Comparison of ENCODE assay signal across 9 cellular contexts in genomic region chr22:50242406-50242949, GRCh38. TPM values are rescaled to one million over a fixed set of nuclear protein-coding genes. Genes with fewer than 3 reads are reported as not detected.
A peak's percentile ranks its signal among the peaks of the same experiment; 100 is the strongest.
DNase-seq lines count a peak whose midpoint lies in the region; ATAC-seq and TF ChIP-seq lines count a peak whose summit lies in the region.
"Had no signal": no experiment of that assay in that cellular context is flagged by ENCODE, and none has a peak within 500 bp of the region (broad histone marks: within the 10 kb centered on the region; RNA-seq: fewer than 3 reads in every experiment).

No MANE protein-coding gene starts in this region.

- H3K4me3 ChIP-seq in fibroblast of villous mesenchyme (ENCODE audit: low read depth, low read length) (peak overlapping the region; percentile 94), stomach (peak overlapping the region; percentile 83 to 97 (median 92)), adrenal gland (peak overlapping the region in 1 of 4 donors; percentile 24)

- TF ChIP-seq POLR2A in stomach (IDR thresholded peaks at IDR 0.05) (no peak), adrenal gland (IDR thresholded peaks at IDR 0.05) (no peak)

- DNase-seq in T-helper 1 cell, result no peak
- no peak for DNase-seq in T-cell
- peak; percentile 23 for DNase-seq in fibroblast of villous mesenchyme (ENCODE audit: low read depth)
- DNase-seq in stomach, result no peak
- no peak for DNase-seq in stimulated activated CD4-positive, alpha-beta T cell treated with anti-CD3 and anti-CD28 coated beads, Interleukin-1b, Interleukin-23, amount 100 ng/mL, for 48 hours
- no peak for DNase-seq in adrenal gland
- DNase-seq: SW 1271 had no signal

- H3K27ac ChIP-seq in stomach (no peak overlapping the region), adrenal gland (no peak overlapping the region)

- peaks cover 38 to 72% (median 62%) of the 10 kb centered on the region in 4 donors for H3K4me1 ChIP-seq in stomach
- H3K4me1 ChIP-seq in adrenal gland (replicated peaks in 1 of 2), result peaks cover 35 to 44% of the 10 kb centered on the region in 2 donors

- peak overlapping the region; percentile 31 for H3K27ac Mint-ChIP-seq in T-helper 1 cell treated with Interleukin-12 subunit alpha and Interleukin-12 subunit beta and Interleukin-4 antibody, amounts not matched to agents 30 μg/mL and 1 μg/mL, for 36 hours
- H3K27ac Mint-ChIP-seq in T-cell, result peak overlapping the region; percentile 52 to 66

- H3K36me3 ChIP-seq in stomach, result peaks cover 25 to 51% (median 40%) of the 10 kb centered on the region in 4 donors
- peaks cover 0 to 20% of the 10 kb centered on the region in 2 donors for H3K36me3 ChIP-seq in adrenal gland (replicated peaks in 1 of 2)

- H3K27me3 ChIP-seq in stomach, result no peaks in the 10 kb centered on the region
- no peaks in the 10 kb centered on the region for H3K27me3 ChIP-seq in adrenal gland

- no peaks in the 10 kb centered on the region for H3K9me3 Mint-ChIP-seq in T-helper 1 cell treated with Interleukin-12 subunit alpha and Interleukin-12 subunit beta and Interleukin-4 antibody, amounts not matched to agents 30 μg/mL and 1 μg/mL, for 36 hours
- no peaks in the 10 kb centered on the region for H3K9me3 Mint-ChIP-seq in T-cell

- 54 to 63% (median 58%) methylated on average over 14 of the region's 14 CpGs for WGBS in stomach, 5 donors
- 61 to 67% (median 65%) methylated on average over 13 to 14 of the region's 14 CpGs for WGBS in adrenal gland, 4 donors

- TF ChIP-seq CTCF in fibroblast of villous mesenchyme (IDR thresholded peaks at IDR 0.05; ENCODE audit: insufficient read depth, low read depth, low read length) (no peak), stomach (IDR thresholded peaks at IDR 0.05) (no peak), adrenal gland (IDR thresholded peaks at IDR 0.05) (no peak)

- CTCF ChIA-PET in T-cell (lab: Charles Lee), result interaction anchor here (0.7 to 2.4 kb wide), 7 partner anchors 10 to 475 kb away, joined by 3 to 5 read pairs (median 3); partner anchors contain the start of genes LMF2 (in 1 of the 2) and NCAPH2 (in 1 of the 2)

- POLR2A ChIA-PET in T-cell (lab: Charles Lee), result interaction anchor here in 1 of 2 donors (0.7 kb wide), 1 partner anchor 99 kb away, joined by 4 read pairs; no protein-coding TSS in a partner anchor

- intact Hi-C loops in stomach (cut with DNase I; ENCODE audit: low total_unique reads) (no loop called here), adrenal gland (cut with DNase I) (no loop called here)

- no peak for ATAC-seq in T-cell (replicated peaks in 1 of 4)
- ATAC-seq in GM21529 (IDR thresholded peaks at IDR 0.05; ENCODE audit: unreplicated experiment), result no peak

- peaks cover 23% of the 10 kb centered on the region for H3K4me1 Mint-ChIP-seq in T-helper 1 cell treated with Interleukin-12 subunit alpha and Interleukin-12 subunit beta and Interleukin-4 antibody, amounts not matched to agents 30 μg/mL and 1 μg/mL, for 36 hours (ENCODE audit: low read depth)
- peaks cover 42 to 49% (median 44%) of the 10 kb centered on the region in 3 donors for H3K4me1 Mint-ChIP-seq in T-cell

- no peak for TF ChIP-seq EP300 in stomach (IDR thresholded peaks at IDR 0.05)

- peak overlapping the region; percentile 100 for H3K4me3 Mint-ChIP-seq in T-helper 1 cell treated with Interleukin-12 subunit alpha and Interleukin-12 subunit beta and Interleukin-4 antibody, amounts not matched to agents 30 μg/mL and 1 μg/mL, for 36 hours
- H3K4me3 Mint-ChIP-seq in T-cell, result peak overlapping the region; percentile 91 to 97 (median 95)

- peaks cover 18% of the 10 kb centered on the region for H3K36me3 Mint-ChIP-seq in T-helper 1 cell treated with Interleukin-12 subunit alpha and Interleukin-12 subunit beta and Interleukin-4 antibody, amounts not matched to agents 30 μg/mL and 1 μg/mL, for 36 hours (ENCODE audit: low read depth)
- peaks cover 16% of the 10 kb centered on the region for H3K36me3 Mint-ChIP-seq in T-cell

- no peaks in the 10 kb centered on the region for H3K27me3 Mint-ChIP-seq in T-helper 1 cell treated with Interleukin-12 subunit alpha and Interleukin-12 subunit beta and Interleukin-4 antibody, amounts not matched to agents 30 μg/mL and 1 μg/mL, for 36 hours (ENCODE audit: low read depth)
- H3K27me3 Mint-ChIP-seq in T-cell, result no peaks in the 10 kb centered on the region

- H3K9me3 ChIP-seq in stomach, result no peaks in the 10 kb centered on the region
- H3K9me3 ChIP-seq in adrenal gland (replicated peaks in 1 of 3), result no peaks in the 10 kb centered on the region

RNA-seq across cellular contexts. Expression of gene TUBGCP6, which starts 2.3 kb away (rescaled TPM):
- 100 to 1,000 TPM; 129 to 144 (median 132) TPM for total RNA-seq in T-cell
- 25.4 and 32.4 TPM in 2 replicates for total RNA-seq in fibroblast of villous mesenchyme
- total RNA-seq in stomach, result 100 to 1,000 TPM in 1 of 5 donors, 10 to 100 TPM in 4; 40.4 to 112 (median 91.5) TPM
- polyA plus RNA-seq in stomach, result 10 to 100 TPM; 37.8 to 59.0 (median 38.8) TPM
- total RNA-seq in adrenal gland, result 10 to 100 TPM; 23.6 to 64.8 (median 47.4) TPM
- 100 to 1,000 TPM in 2 of 3 donors, 1 to 10 TPM in 1; 8.3 to 171 (median 111) TPM for polyA plus RNA-seq in adrenal gland

RNA-seq across cellular contexts. Expression of gene HDAC10, which starts 8.6 kb away (rescaled TPM):
- 100 to 1,000 TPM; 101 to 152 (median 128) TPM for total RNA-seq in T-cell
- total RNA-seq in fibroblast of villous mesenchyme, result 18.7 and 19.4 TPM in 2 replicates
- 100 to 1,000 TPM in 2 of 5 donors, 10 to 100 TPM in 3; 15.4 to 156 (median 74.1) TPM for total RNA-seq in stomach
- polyA plus RNA-seq in stomach, result 10 to 100 TPM; 24.7 to 41.4 (median 36.2) TPM
- total RNA-seq in adrenal gland, result 10 to 100 TPM; 13.9 to 72.1 (median 41.5) TPM
- 100 to 1,000 TPM in 1 of 3 donors, 10 to 100 TPM in 1, 1 to 10 TPM in 1; 2.0 to 179 (median 79.3) TPM for polyA plus RNA-seq in adrenal gland

RNA-seq across cellular contexts. Expression of gene MAPK12, which starts 19.0 kb away (rescaled TPM):
- total RNA-seq in T-cell (1 to 10 TPM; 1.7 to 3.1 (median 2.9) TPM), fibroblast of villous mesenchyme (39.3 and 42.7 TPM in 2 replicates), stomach (10 to 100 TPM in 2 of 5 donors, 1 to 10 TPM in 3; 5.2 to 49.6 (median 9.3) TPM), adrenal gland (1 to 10 TPM; 3.1 to 6.8 (median 5.4) TPM)
- polyA plus RNA-seq in stomach (1 to 10 TPM; 4.7 to 9.3 (median 7.1) TPM), adrenal gland (10 to 100 TPM in 2 of 3 donors, 1 to 10 TPM in 1; 1.7 to 17.1 (median 13.9) TPM)

RNA-seq across cellular contexts. Expression of gene MAPK11, which starts 27.7 kb away (rescaled TPM):
- total RNA-seq in T-cell (1 to 10 TPM; 3.5 to 8.9 (median 5.6) TPM), fibroblast of villous mesenchyme (6.5 and 6.8 TPM in 2 replicates), stomach (10 to 100 TPM in 1 of 5 donors, 1 to 10 TPM in 2, under 1 TPM in 1, not detected in 1; 0.29 to 10.1 (median 5.7) TPM), adrenal gland (1 to 10 TPM; 4.7 to 9.3 (median 6.7) TPM)
- polyA plus RNA-seq in stomach (10 to 100 TPM in 2 of 3 donors, 1 to 10 TPM in 1; 8.5 to 13.6 (median 12.3) TPM), adrenal gland (10 to 100 TPM in 2 of 3 donors, 1 to 10 TPM in 1; 2.0 to 29.5 (median 25.1) TPM)

RNA-seq across cellular contexts. Expression of gene SELENOO, which starts 41.7 kb away (rescaled TPM):
- total RNA-seq in T-cell, result 10 to 100 TPM; 28.9 to 51.0 (median 46.1) TPM
- total RNA-seq in fibroblast of villous mesenchyme, result 18.0 and 20.7 TPM in 2 replicates
- total RNA-seq in stomach, result 100 to 1,000 TPM in 1 of 5 donors, 10 to 100 TPM in 4; 10.1 to 185 (median 57.2) TPM
- polyA plus RNA-seq in stomach, result 10 to 100 TPM; 30.9 to 37.5 (median 33.1) TPM
- 10 to 100 TPM; 28.2 to 52.0 (median 33.9) TPM for total RNA-seq in adrenal gland
- polyA plus RNA-seq in adrenal gland, result 10 to 100 TPM in 2 of 3 donors, 1 to 10 TPM in 1; 1.9 to 89.0 (median 73.5) TPM
